In the genomic region with DNA sequence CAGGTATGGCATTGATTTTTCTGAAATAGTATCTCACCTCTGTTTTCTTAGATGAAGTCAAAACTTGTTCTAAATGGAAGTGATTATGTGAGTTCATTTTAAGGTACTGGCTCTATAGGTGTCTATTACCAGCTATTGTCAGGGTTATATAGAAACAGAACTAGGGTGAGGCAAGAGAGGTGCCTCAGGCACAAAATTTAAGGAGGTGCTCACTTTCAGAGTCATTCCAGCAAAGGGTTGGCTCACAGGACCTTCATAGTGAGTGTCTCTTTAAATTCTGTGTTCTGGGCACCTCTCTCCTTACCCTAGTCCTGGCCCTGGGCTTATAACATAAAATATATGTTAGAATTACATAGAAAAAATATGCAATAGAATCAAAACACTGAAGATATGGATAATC, we compare ENCODE assay signal across 23 cellular contexts. TPM values are rescaled to one million over a fixed set of nuclear protein-coding genes. Genes with fewer than 3 reads are reported as not detected.
DNase-seq lines count a peak whose midpoint lies in the region; ATAC-seq and TF ChIP-seq lines count a peak whose summit lies in the region.
"Had no signal": no experiment of that assay in that cellular context is flagged by ENCODE, and none has a peak within 500 bp of the region (broad histone marks: within the 10 kb centered on the region; RNA-seq: fewer than 3 reads in every experiment).

No MANE protein-coding gene starts in this region.

- H3K9ac ChIP-seq in mammary epithelial cell (ENCODE audit: insufficient read depth, low read length) (no peak overlapping the region), Karpas-422 (ENCODE audit: low read length) (peak overlapping the region; percentile 44; the same call in 1 of the 2 replicates)

- POLR2A ChIA-PET in MCF 10A (lab: Yijun Ruan, JAX) = interaction anchor here (0.8 kb wide), 1 partner anchor 219 kb away, joined by 3 read pairs; no protein-coding TSS in a partner anchor

- H3K36me3 Mint-ChIP-seq in MCF 10A (ENCODE audit: insufficient read depth, unreplicated experiment) = peaks cover 20% of the 10 kb centered on the region
- H3K36me3 Mint-ChIP-seq in activated T-helper 17 cell treated with anti-CD3 and anti-CD28 coated beads, Interleukin-2, amount 50 U/mL, for 72 hours (ENCODE audit: low read depth) = peaks cover 30% of the 10 kb centered on the region

- no peak overlapping the region for H3K4me3 ChIP-seq in mammary epithelial cell (replicated peaks in 1 of 3; ENCODE audit: insufficient read depth in 1 of 3, low read depth in 2 of 3, low read length in 3 of 3)
- no peak overlapping the region for H3K4me3 ChIP-seq in Karpas-422 (ENCODE audit: low read length)
- H3K4me3 ChIP-seq in spleen = no peak overlapping the region
- H3K4me3 ChIP-seq: K562, lung, psoas muscle, upper lobe of left lung had no signal

- no peak overlapping the region for H3K4me3 Mint-ChIP-seq in MCF 10A (ENCODE audit: unreplicated experiment)
- peak overlapping the region; percentile 75 for H3K4me3 Mint-ChIP-seq in activated T-helper 17 cell treated with anti-CD3 and anti-CD28 coated beads, Interleukin-2, amount 50 U/mL, for 72 hours

- no peak for ATAC-seq in activated T-helper 17 cell treated with anti-CD3 and anti-CD28 coated beads, Interleukin-2, amount 50 U/mL, for 72 hours (replicated peaks)
- ATAC-seq: activated CD4-positive, alpha-beta T cell treated with anti-CD3 and anti-CD28 coated beads for 36 hours; psoas muscle; stimulated activated naive CD8-positive, alpha-beta T cell treated with anti-CD3 and anti-CD28 coated beads, Interleukin-15, Interleukin-2, amounts not matched to agents 100 U/mL and 50 U/mL, for 24 hours had no signal

- no TSS peak for BruUV-seq in MCF 10A (replicated peaks; lab: Mats Ljungman, UMichigan)
- BruUV-seq in mammary epithelial cell (replicated peaks; lab: Mats Ljungman, UMichigan) = no TSS peak

- H2AFZ ChIP-seq in mammary epithelial cell (ENCODE audit: low read depth, low read length) (no peak overlapping the region), Karpas-422 (ENCODE audit: low read length) (no peak overlapping the region)

- DNase-seq in MCF 10A (ENCODE audit: unreplicated experiment) (peak; percentile 30), mammary epithelial cell (no peak), Karpas-422 (no peak), spleen (no peak), germinal center (ENCODE audit: low spot score) (no peak), OCI-M2 (lab: John Stamatoyannopoulos, UW; ENCODE audit: unreplicated experiment) (no peak)
- no peak for DNase-seq in effector CD8-positive, alpha-beta T cell (lab: John Stamatoyannopoulos, UW)
- DNase-seq: activated CD4-positive, alpha-beta T cell treated with anti-CD3 and anti-CD28 coated beads for 36 hours; activated T-cell treated with anti-CD3 and anti-CD28 coated beads for 4 hours; Caco-2; cortex of kidney; H7; NCI-H1092; NCI-H2029 treated with DMSO at 0.1 percent for 48 hours; psoas muscle; stimulated activated CD4-positive, alpha-beta T cell treated with anti-CD3 and anti-CD28 coated beads, Interleukin-2, amount 100 ng/mL, for 24 hours; stimulated activated naive CD8-positive, alpha-beta T cell treated with anti-CD3 and anti-CD28 coated beads, Interleukin-15, Interleukin-2, amounts not matched to agents 100 U/mL and 50 U/mL, for 24 hours; upper lobe of left lung had no signal

- H3K36me3 ChIP-seq in mammary epithelial cell (ENCODE audit: insufficient read depth, low read length) (no peaks in the 10 kb centered on the region), Karpas-422 (ENCODE audit: insufficient read depth, low read length) (peaks cover 12% of the 10 kb centered on the region; the same call in 1 of the 2 replicates), spleen (peaks cover 0 to 33% (median 15%) of the 10 kb centered on the region in 6 donors)

- no peaks in the 10 kb centered on the region for H3K27me3 Mint-ChIP-seq in MCF 10A (ENCODE audit: insufficient read depth, unreplicated experiment)
- no peaks in the 10 kb centered on the region for H3K27me3 Mint-ChIP-seq in activated T-helper 17 cell treated with anti-CD3 and anti-CD28 coated beads, Interleukin-2, amount 50 U/mL, for 72 hours
- H3K27me3 Mint-ChIP-seq: activated CD4-positive, alpha-beta T cell treated with anti-CD3 and anti-CD28 coated beads for 36 hours had no signal

- peaks cover 18% of the 10 kb centered on the region for H3K4me1 Mint-ChIP-seq in MCF 10A (ENCODE audit: insufficient read depth, unreplicated experiment)
- peaks cover 49% of the 10 kb centered on the region for H3K4me1 Mint-ChIP-seq in activated T-helper 17 cell treated with anti-CD3 and anti-CD28 coated beads, Interleukin-2, amount 50 U/mL, for 72 hours

- H3K27ac ChIP-seq in mammary epithelial cell (ENCODE audit: insufficient read depth, low read depth, low read length) (no peak overlapping the region), Karpas-422 (ENCODE audit: low read length) (peak overlapping the region; percentile 89), spleen (peak overlapping the region in 6 of 8 donors; percentile 52 to 81 (median 66))
- H3K27ac ChIP-seq: neutrophil, psoas muscle had no signal

- in situ Hi-C loops in mammary epithelial cell (cut with MboI; ENCODE audit: low sequenced_read_pairs in 2 of 2) = no loop called here

- H4K20me1 ChIP-seq in mammary epithelial cell (ENCODE audit: insufficient read depth, low read length) (no peaks in the 10 kb centered on the region), Karpas-422 (ENCODE audit: insufficient read depth, low read depth, low read length) (no peaks in the 10 kb centered on the region)

- TF ChIP-seq CTCF in MCF 10A (IDR thresholded peaks at IDR 0.05; ENCODE audit: unreplicated experiment) = no peak
- no peak for TF ChIP-seq CTCF in mammary epithelial cell (conservative IDR thresholded peaks at IDR 0.05 in 1 of 2, IDR thresholded peaks at IDR 0.05 in 1 of 2; ENCODE audit: extremely low read depth in 1 of 2, insufficient read depth in 1 of 2, low read depth in 1 of 2, low read length in 2 of 2)
- no peak for TF ChIP-seq CTCF in spleen (IDR thresholded peaks at IDR 0.05 in 8 of 11, conservative IDR thresholded peaks at IDR 0.05 in 3 of 11)

- H3K79me2 ChIP-seq in mammary epithelial cell (ENCODE audit: insufficient read depth, low read length) (peaks cover 14% of the 10 kb centered on the region), Karpas-422 (ENCODE audit: low read length) (peaks cover 83% of the 10 kb centered on the region)

- H3K9me3 ChIP-seq in mammary epithelial cell (replicated peaks; ENCODE audit: insufficient read depth, low read length) = no peaks in the 10 kb centered on the region
- H3K9me3 ChIP-seq in Karpas-422 (ENCODE audit: low read length) = no peaks in the 10 kb centered on the region
- H3K9me3 ChIP-seq in spleen = no peaks in the 10 kb centered on the region
- H3K9me3 ChIP-seq: Caco-2, neutrophil, psoas muscle, upper lobe of left lung had no signal

- no peaks in the 10 kb centered on the region for H3K9me3 Mint-ChIP-seq in MCF 10A (ENCODE audit: unreplicated experiment)
- H3K9me3 Mint-ChIP-seq in activated T-helper 17 cell treated with anti-CD3 and anti-CD28 coated beads, Interleukin-2, amount 50 U/mL, for 72 hours = no peaks in the 10 kb centered on the region

- dilution Hi-C loops in mammary epithelial cell (cut with HindIII; ENCODE audit: low sequenced_read_pairs) = no loop called here

- H3K4me2 ChIP-seq in mammary epithelial cell (ENCODE audit: insufficient read depth, low read depth, low read length) (no peak overlapping the region), Karpas-422 (ENCODE audit: low read depth, low read length, poor library complexity, severe bottlenecking) (peak overlapping the region; percentile 89)

- CTCF ChIA-PET in MCF 10A (lab: Yijun Ruan, JAX) (interaction anchor here (0.6 to 2.1 kb wide), 3 partner anchors 56 to 228 kb away, joined by 4 to 7 read pairs (median 4); no protein-coding TSS in a partner anchor), mammary epithelial cell (lab: Charles Lee; ENCODE audit: low non-redundant PET) (no interaction called here)

- intact Hi-C loops in MCF 10A (cut with micrococcal nuclease) = no loop called here
- intact Hi-C loops in mammary epithelial cell (cut with micrococcal nuclease) = no loop called here
- intact Hi-C loops in spleen (cut with DNase I; ENCODE audit: low total_unique reads) = no loop called here

- peak overlapping the region; percentile 47 for H3K27ac Mint-ChIP-seq in MCF 10A (ENCODE audit: low read depth, unreplicated experiment)
- H3K27ac Mint-ChIP-seq in activated T-helper 17 cell treated with anti-CD3 and anti-CD28 coated beads, Interleukin-2, amount 50 U/mL, for 72 hours = peak overlapping the region; percentile 91
- H3K27ac Mint-ChIP-seq: brain had no signal

- no peaks in the 10 kb centered on the region for H3K9me2 ChIP-seq in Karpas-422 (replicated peaks; ENCODE audit: insufficient read depth, low read length)

- TF ChIP-seq POLR2A in spleen (IDR thresholded peaks at IDR 0.05) = no peak

- H3K4me1 ChIP-seq in mammary epithelial cell (ENCODE audit: insufficient read depth, low read length) = peaks cover 16% of the 10 kb centered on the region
- peaks cover 48% of the 10 kb centered on the region for H3K4me1 ChIP-seq in Karpas-422 (ENCODE audit: low read length)
- H3K4me1 ChIP-seq in spleen = peaks cover 0 to 50% (median 31%) of the 10 kb centered on the region in 6 donors
- H3K4me1 ChIP-seq: Caco-2 had no signal

- H3K27me3 ChIP-seq in mammary epithelial cell (ENCODE audit: insufficient read depth, low read length) (no peaks in the 10 kb centered on the region), Karpas-422 (ENCODE audit: low read length) (no peaks in the 10 kb centered on the region), spleen (replicated peaks in 1 of 7) (no peaks in the 10 kb centered on the region)
- H3K27me3 ChIP-seq: neutrophil, upper lobe of left lung had no signal

RNA-seq across cellular contexts. Expression of gene KIAA0319L, which starts 49.3 kb away (rescaled TPM):
- total RNA-seq in MCF 10A (2022) (50.7 and 56.8 TPM in 2 replicates), mammary epithelial cell (10 to 100 TPM; 38.1 to 68.2 TPM), spleen (100 to 1,000 TPM in 1 of 7 donors, 10 to 100 TPM in 6; 52.2 to 103 (median 68.9) TPM)
- polyA plus RNA-seq in mammary epithelial cell (32.4 TPM), spleen (10 to 100 TPM; 10.5 to 18.5 (median 14.9) TPM)
- 55.5 TPM for polyA minus RNA-seq in mammary epithelial cell
- 34.0 and 53.6 TPM in 2 replicates for total RNA-seq in Karpas-422 (2014; rRNA removed; shearing (Covaris generic); ENCODE audit: low replicate concordance)
- 10 to 100 TPM; 45.8 to 98.2 TPM for total RNA-seq in activated T-helper 17 cell treated with anti-CD3 and anti-CD28 coated beads, Interleukin-2, amount 50 U/mL, for 72 hours

RNA-seq across cellular contexts. Expression of gene NCDN, which starts 49.7 kb away (rescaled TPM):
- total RNA-seq in MCF 10A (2022) = 31.4 and 31.5 TPM in 2 replicates
- 10 to 100 TPM; 21.8 to 35.1 TPM for total RNA-seq in mammary epithelial cell
- 19.3 TPM for polyA plus RNA-seq in mammary epithelial cell
- polyA minus RNA-seq in mammary epithelial cell = 17.6 TPM
- total RNA-seq in Karpas-422 (2014; rRNA removed; shearing (Covaris generic); ENCODE audit: low replicate concordance) = 22.8 and 46.0 TPM in 2 replicates
- 10 to 100 TPM; 37.1 to 42.4 TPM for total RNA-seq in activated T-helper 17 cell treated with anti-CD3 and anti-CD28 coated beads, Interleukin-2, amount 50 U/mL, for 72 hours
- 10 to 100 TPM; 13.5 to 19.1 (median 17.4) TPM for total RNA-seq in spleen
- 1 to 10 TPM; 4.2 to 9.3 (median 5.0) TPM for polyA plus RNA-seq in spleen
